In genomic region chr12:90250766-90251165, GRCh38 we compare ENCODE assay signal across 13 cellular contexts.
DNase-seq lines count a peak whose midpoint lies in the region; ATAC-seq, FAIRE-seq and TF ChIP-seq lines count a peak whose summit lies in the region.
"Had no signal": no experiment of that assay in that cellular context is flagged by ENCODE, and none has a peak within 500 bp of the region (broad histone marks: within the 10 kb centered on the region; RNA-seq: fewer than 3 reads in every experiment).

No MANE protein-coding gene starts in this region.

- H3K27me3 Mint-ChIP-seq in T-helper 2 cell treated with Interferon-gamma antibody and Interleukin-4, amounts not matched to agents 5 μg/mL and 100 μg/mL, for 36 hours (ENCODE audit: low read depth): peaks cover 9% of the 10 kb centered on the region

- no peaks in the 10 kb centered on the region for H3K36me3 Mint-ChIP-seq in T-helper 2 cell treated with Interferon-gamma antibody and Interleukin-4, amounts not matched to agents 5 μg/mL and 100 μg/mL, for 36 hours (ENCODE audit: low read depth)
- H3K36me3 Mint-ChIP-seq: CD8-positive, alpha-beta T cell had no signal

- H3K27ac ChIP-seq in adrenal gland (no peak overlapping the region), heart right ventricle (peak overlapping the region in 5 of 10 donors; percentile 1 to 24 (median 9))
- H3K27ac ChIP-seq: epithelial cell of prostate had no signal

- no peaks in the 10 kb centered on the region for H3K9me3 ChIP-seq in adrenal gland (replicated peaks in 1 of 3)
- no peaks in the 10 kb centered on the region for H3K9me3 ChIP-seq in heart right ventricle

- WGBS in adrenal gland, 4 donors: 29 to 45% (median 33%) methylated on average over 3 of the region's 3 CpGs
- WGBS in heart right ventricle, 2 donors: 36 to 48% methylated on average over 3 of the region's 3 CpGs

- no peak for TF ChIP-seq POLR2A in H54 (IDR thresholded peaks at IDR 0.05; ENCODE audit: low read depth, low read length)
- no peak for TF ChIP-seq POLR2A in adrenal gland (IDR thresholded peaks at IDR 0.05)

- no peaks in the 10 kb centered on the region for H3K9me3 Mint-ChIP-seq in T-helper 2 cell treated with Interferon-gamma antibody and Interleukin-4, amounts not matched to agents 5 μg/mL and 100 μg/mL, for 36 hours
- H3K9me3 Mint-ChIP-seq: CD8-positive, alpha-beta T cell had no signal

- FAIRE-seq in H54 (lab: Jason Lieb, UNC): peak; percentile 11

- H3K4me1 Mint-ChIP-seq in T-helper 2 cell treated with Interferon-gamma antibody and Interleukin-4, amounts not matched to agents 5 μg/mL and 100 μg/mL, for 36 hours (ENCODE audit: low read depth): peaks cover 8% of the 10 kb centered on the region

- no peak overlapping the region for H3K27ac Mint-ChIP-seq in T-helper 2 cell treated with Interferon-gamma antibody and Interleukin-4, amounts not matched to agents 5 μg/mL and 100 μg/mL, for 36 hours
- H3K27ac Mint-ChIP-seq: CD8-positive, alpha-beta T cell had no signal

- H3K4me1 ChIP-seq in adrenal gland (replicated peaks in 1 of 2) (peaks cover 0 to 14% of the 10 kb centered on the region in 2 donors), heart right ventricle (peaks cover 0 to 32% (median 16%) of the 10 kb centered on the region in 9 donors)

- TF ChIP-seq CTCF in adrenal gland (IDR thresholded peaks at IDR 0.05) (no peak), heart right ventricle (IDR thresholded peaks at IDR 0.05) (no peak)

- intact Hi-C loops in adrenal gland (cut with DNase I): no loop called here
- intact Hi-C loops in heart right ventricle (cut with DNase I): no loop called here

- no peak for DNase-seq in H54 (ENCODE audit: insufficient read length, low spot score)
- DNase-seq in adrenal gland: peak in 4 of 7 donors; percentile 9 to 39 (median 17)
- peak in 1 of 2 donors; percentile 54 for DNase-seq in heart right ventricle
- peak; percentile 86 for DNase-seq in stromal cell of bone marrow (ENCODE audit: low read depth)
- no peak for DNase-seq in T-helper 2 cell treated with Interferon-gamma antibody and Interleukin-4, amounts not matched to agents 5 μg/mL and 100 μg/mL, for 36 hours (ENCODE audit: low spot score)
- no peak for DNase-seq in DMS153 (lab: John Stamatoyannopoulos, UW)
- no peak for DNase-seq in stimulated activated CD4-positive, alpha-beta T cell treated with anti-CD3 and anti-CD28 coated beads, Interleukin-4, amount 100 ng/mL, for 1 hour
- DNase-seq: activated CD4-positive, alpha-beta T cell treated with anti-CD3 and anti-CD28 coated beads for 1 hour; CD8-positive, alpha-beta T cell; NCI-H1092 treated with DMSO at 0.1 percent for 48 hours had no signal

- ATAC-seq in heart right ventricle (peak; percentile 71 to 89 (median 82)), GM19023 (IDR thresholded peaks at IDR 0.05; ENCODE audit: unreplicated experiment) (no peak)
- ATAC-seq: CD8-positive, alpha-beta T cell; SK-N-SH treated with all-trans-retinoic acid at 6 μM for 48 hours had no signal

- no peak overlapping the region for H3K4me3 Mint-ChIP-seq in T-helper 2 cell treated with Interferon-gamma antibody and Interleukin-4, amounts not matched to agents 5 μg/mL and 100 μg/mL, for 36 hours
- H3K4me3 Mint-ChIP-seq: CD8-positive, alpha-beta T cell had no signal

- H3K27me3 ChIP-seq in adrenal gland: no peaks in the 10 kb centered on the region
- no peaks in the 10 kb centered on the region for H3K27me3 ChIP-seq in heart right ventricle

- no peak overlapping the region for H3K4me3 ChIP-seq in adrenal gland
- H3K4me3 ChIP-seq in heart right ventricle: no peak overlapping the region

- H3K36me3 ChIP-seq in adrenal gland (replicated peaks in 1 of 2) (no peaks in the 10 kb centered on the region), heart right ventricle (no peaks in the 10 kb centered on the region)

Comparison
In these comparisons a context has a peak if more than half of its experiments do, and no peak if none do; other contexts are left out.
1. DNase-seq: peak in adrenal gland (4 of 7) and stromal cell of bone marrow (single experiment); none in H54 (single experiment), T-helper 2 cell treated with Interferon-gamma antibody and Interleukin-4, amounts not matched to agents 5 μg/mL and 100 μg/mL, for 36 hours (single experiment), DMS153 (single experiment) and stimulated activated CD4-positive, alpha-beta T cell treated with anti-CD3 and anti-CD28 coated beads, Interleukin-4, amount 100 ng/mL, for 1 hour (single experiment).